ENCODE assay signal across 23 cellular contexts in the genomic region with DNA sequence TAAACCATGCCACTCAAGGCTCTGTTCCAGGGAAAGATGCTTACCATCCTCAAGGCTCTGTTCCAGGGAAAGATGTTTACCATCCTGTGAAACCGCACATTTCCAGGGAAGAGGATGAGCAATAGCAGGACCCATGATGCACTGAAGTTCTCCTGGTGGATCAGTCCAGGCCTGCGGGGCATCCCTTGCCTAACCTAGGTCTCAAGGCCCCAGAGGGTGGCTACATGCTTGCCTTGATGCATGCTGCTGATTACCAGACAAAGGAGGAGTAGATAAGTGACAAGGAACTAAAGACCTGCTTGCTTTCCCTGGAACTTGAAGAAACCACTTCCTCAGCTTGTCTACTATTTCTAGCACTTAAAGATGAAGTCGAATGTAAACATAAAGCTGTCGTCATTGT.
"Had no signal": no experiment of that assay in that cellular context is flagged by ENCODE, and none has a peak within 500 bp of the region (broad histone marks: within the 10 kb centered on the region; RNA-seq: fewer than 3 reads in every experiment).

No MANE protein-coding gene starts in this region.

- H3K4me1 Mint-ChIP-seq: immature natural killer cell; naive B cell; neural crest cell; stimulated activated effector memory CD8-positive, alpha-beta T cell treated with anti-CD3 and anti-CD28 coated beads, Interleukin-12 subunit alpha, Interleukin-12 subunit beta, amount 100 ng/mL, for 72 hours had no signal

- H3K36me3 Mint-ChIP-seq: naive B cell; natural killer cell treated with Interleukin-12 subunit alpha and Interleukin-12 subunit beta and Interleukin-15 and Interleukin-18, amount 100 ng/mL, for 72 hours; stimulated activated effector memory CD8-positive, alpha-beta T cell treated with anti-CD3 and anti-CD28 coated beads, Interleukin-12 subunit alpha, Interleukin-12 subunit beta, amount 100 ng/mL, for 72 hours; type B pancreatic cell had no signal

- FAIRE-seq: frontal cortex, keratinocyte had no signal

- H3K27me3 ChIP-seq: sigmoid colon, stomach, thyroid gland had no signal

- H3K27ac Mint-ChIP-seq: effector memory CD8-positive, alpha-beta T cell; immature natural killer cell; naive B cell; natural killer cell treated with Interleukin-12 subunit alpha and Interleukin-12 subunit beta and Interleukin-15 and Interleukin-18, amount 100 ng/mL, for 72 hours; stimulated activated effector memory CD8-positive, alpha-beta T cell treated with anti-CD3 and anti-CD28 coated beads, Interleukin-12 subunit alpha, Interleukin-12 subunit beta, amount 100 ng/mL, for 72 hours; type B pancreatic cell had no signal

- DNase-seq: cortex of kidney; effector memory CD8-positive, alpha-beta T cell; hypothalamus; immature natural killer cell; left ventricle myocardium superior; lower lobe of right lung; mucosa of descending colon; naive B cell; nucleus accumbens; right cardiac atrium; sigmoid colon; stimulated activated CD4-positive, alpha-beta T cell treated with anti-CD3 and anti-CD28 coated beads, Interleukin-2, amount 100 ng/mL, for 24 hours; stimulated activated CD4-positive, alpha-beta T cell treated with anti-CD3 and anti-CD28 coated beads, Interleukin-4, amount 100 ng/mL, for 24 hours; stimulated activated naive CD4-positive, alpha-beta T cell treated with Interleukin-2 at 50 U/mL for 16 hours; stomach; thyroid gland had no signal

- H3K9me3 ChIP-seq: lower lobe of right lung, mucosa of descending colon, prostate gland, sigmoid colon, stomach, thyroid gland had no signal

- H3K4me3 ChIP-seq: lower lobe of right lung, mucosa of descending colon, prostate gland, sigmoid colon, stomach, thyroid gland had no signal

- H3K4me1 ChIP-seq: lower lobe of right lung, prostate gland, sigmoid colon, stomach, thyroid gland had no signal

- H3K9me3 Mint-ChIP-seq: naive B cell, type B pancreatic cell had no signal

- H3K36me3 ChIP-seq: lower lobe of right lung, prostate gland, sigmoid colon, stomach, thyroid gland had no signal

- H3K4me3 Mint-ChIP-seq: effector memory CD8-positive, alpha-beta T cell; immature natural killer cell; naive B cell; natural killer cell treated with Interleukin-12 subunit alpha and Interleukin-12 subunit beta and Interleukin-15 and Interleukin-18, amount 100 ng/mL, for 72 hours; neural crest cell; stimulated activated effector memory CD8-positive, alpha-beta T cell treated with anti-CD3 and anti-CD28 coated beads, Interleukin-12 subunit alpha, Interleukin-12 subunit beta, amount 100 ng/mL, for 72 hours; type B pancreatic cell had no signal

- H3K27me3 Mint-ChIP-seq: effector memory CD8-positive, alpha-beta T cell; naive B cell; natural killer cell treated with Interleukin-12 subunit alpha and Interleukin-12 subunit beta and Interleukin-15 and Interleukin-18, amount 100 ng/mL, for 72 hours; type B pancreatic cell had no signal

- H3K27ac ChIP-seq: lower lobe of right lung, prostate gland, sigmoid colon, stomach, thyroid gland had no signal

- ATAC-seq: effector memory CD8-positive, alpha-beta T cell; left ventricle myocardium superior; lower lobe of right lung; mucosa of descending colon; natural killer cell treated with Interleukin-12 subunit alpha and Interleukin-12 subunit beta and Interleukin-15 and Interleukin-18, amount 100 ng/mL, for 72 hours; right cardiac atrium; stimulated activated effector memory CD8-positive, alpha-beta T cell treated with anti-CD3 and anti-CD28 coated beads, Interleukin-12 subunit alpha, Interleukin-12 subunit beta, amount 100 ng/mL, for 72 hours had no signal
